8 cellular contexts compared by ENCODE assay signal in genomic region chr17:17859909-17860760, GRCh38. TPM values are rescaled to one million over a fixed set of nuclear protein-coding genes. Genes with fewer than 3 reads are reported as not detected.
DNase-seq lines count a peak whose midpoint lies in the region; ATAC-seq, FAIRE-seq and TF ChIP-seq lines count a peak whose summit lies in the region.

No MANE protein-coding gene starts in this region.

- peaks cover 10% of the 10 kb centered on the region for H3K36me3 ChIP-seq in osteoblast (ENCODE audit: insufficient read depth, low read length)

- intact Hi-C loops in activated T-helper 2 cell treated with anti-CD3 and anti-CD28 coated beads, Interferon-gamma antibody, Interleukin-2, Interleukin-4, amounts not matched to agents 10 μg/mL and 5 μg/mL and 100 μg/mL, durations not matched to agents 14 hours and 24 hours and 36 hours (cut with micrococcal nuclease) = loop anchor here (1.0 to 10.0 kb wide), 3 partner anchors 48 to 175 kb away; partner anchors contain the start of genes ATPAF2 and GID4

- TF ChIP-seq CTCF in D721Med (IDR thresholded peaks at IDR 0.05; ENCODE audit: insufficient read depth, missing control alignments) = peak; percentile 76
- peak; percentile 94 for TF ChIP-seq CTCF in osteoblast (IDR thresholded peaks at IDR 0.05; ENCODE audit: extremely low read depth, low read depth, low read length)

- H3K36me3 Mint-ChIP-seq in activated T-helper 2 cell treated with anti-CD3 and anti-CD28 coated beads, Interferon-gamma antibody, Interleukin-2, Interleukin-4, amounts not matched to agents 10 μg/mL and 5 μg/mL and 100 μg/mL, durations not matched to agents 14 hours and 24 hours and 36 hours (ENCODE audit: low read depth) = no peaks in the 10 kb centered on the region

- H3K4me1 Mint-ChIP-seq in activated T-helper 2 cell treated with anti-CD3 and anti-CD28 coated beads, Interferon-gamma antibody, Interleukin-2, Interleukin-4, amounts not matched to agents 10 μg/mL and 5 μg/mL and 100 μg/mL, durations not matched to agents 14 hours and 24 hours and 36 hours (ENCODE audit: low read depth) = peaks cover 20% of the 10 kb centered on the region

- H3K4me3 Mint-ChIP-seq in activated T-helper 2 cell treated with anti-CD3 and anti-CD28 coated beads, Interferon-gamma antibody, Interleukin-2, Interleukin-4, amounts not matched to agents 10 μg/mL and 5 μg/mL and 100 μg/mL, durations not matched to agents 14 hours and 24 hours and 36 hours (ENCODE audit: low read depth) = no peak overlapping the region

- no peaks in the 10 kb centered on the region for H3K27me3 ChIP-seq in osteoblast (ENCODE audit: insufficient read depth, low read length)

- H3K9me3 ChIP-seq in osteoblast (ENCODE audit: low read depth, low read length) = no peaks in the 10 kb centered on the region

- H3K27ac Mint-ChIP-seq in activated T-helper 2 cell treated with anti-CD3 and anti-CD28 coated beads, Interferon-gamma antibody, Interleukin-2, Interleukin-4, amounts not matched to agents 10 μg/mL and 5 μg/mL and 100 μg/mL, durations not matched to agents 14 hours and 24 hours and 36 hours = no peak overlapping the region

- H2AFZ ChIP-seq in osteoblast (ENCODE audit: low read length) = no peak overlapping the region

- no peaks in the 10 kb centered on the region for H3K79me2 ChIP-seq in osteoblast (ENCODE audit: insufficient read depth, low read length)

- no peaks in the 10 kb centered on the region for H3K27me3 Mint-ChIP-seq in activated T-helper 2 cell treated with anti-CD3 and anti-CD28 coated beads, Interferon-gamma antibody, Interleukin-2, Interleukin-4, amounts not matched to agents 10 μg/mL and 5 μg/mL and 100 μg/mL, durations not matched to agents 14 hours and 24 hours and 36 hours (ENCODE audit: low read depth)

- H4K20me1 ChIP-seq in osteoblast (ENCODE audit: insufficient read depth, low read length) = peaks cover 3% of the 10 kb centered on the region

- no peak overlapping the region for H3K4me2 ChIP-seq in osteoblast (ENCODE audit: insufficient read depth, low read length)

- FAIRE-seq in D721Med (lab: Jason Lieb, UNC) = no peak
- peak; percentile 40 for FAIRE-seq in urothelium cell line (lab: Jason Lieb, UNC)

- no peaks in the 10 kb centered on the region for H3K9me3 Mint-ChIP-seq in activated T-helper 2 cell treated with anti-CD3 and anti-CD28 coated beads, Interferon-gamma antibody, Interleukin-2, Interleukin-4, amounts not matched to agents 10 μg/mL and 5 μg/mL and 100 μg/mL, durations not matched to agents 14 hours and 24 hours and 36 hours

- H3K27ac ChIP-seq in osteoblast (ENCODE audit: low read depth, low read length) = no peak overlapping the region

- DNase-seq in D721Med (ENCODE audit: insufficient read length, low spot score) (peak; percentile 97), RKO (ENCODE audit: low spot score) (peak; percentile 53), foreskin melanocyte (peak; percentile 26), osteoblast (ENCODE audit: insufficient read length, low spot score, missing footprints) (peak; percentile 94), urothelium cell line (ENCODE audit: low spot score) (peak; percentile 83)
- peak; percentile 50 for DNase-seq in activated T-helper 2 cell treated with anti-CD3 and anti-CD28 coated beads, Interferon-gamma antibody, Interleukin-2, Interleukin-4, amounts not matched to agents 10 μg/mL and 5 μg/mL and 100 μg/mL, durations not matched to agents 14 hours and 24 hours and 36 hours (ENCODE audit: low spot score)

- ATAC-seq in HG02642 (IDR thresholded peaks at IDR 0.05; ENCODE audit: poor library complexity, unreplicated experiment) = peak; percentile 68
- no peak for ATAC-seq in GM21717 (IDR thresholded peaks at IDR 0.05; ENCODE audit: unreplicated experiment)

- H3K4me1 ChIP-seq in osteoblast (ENCODE audit: insufficient read depth, low read length) = peaks cover 16% of the 10 kb centered on the region

- no peak overlapping the region for H3K4me3 ChIP-seq in osteoblast (ENCODE audit: insufficient read depth, low read length)

RNA-seq across cellular contexts. Expression of gene SREBF1, which starts 23.3 kb away (rescaled TPM):
- 166 and 175 TPM in 2 replicates for total RNA-seq in activated T-helper 2 cell treated with anti-CD3 and anti-CD28 coated beads, Interferon-gamma antibody, Interleukin-2, Interleukin-4, amounts not matched to agents 10 μg/mL and 5 μg/mL and 100 μg/mL, durations not matched to agents 14 hours and 24 hours and 36 hours
- 115 and 133 TPM in 2 replicates for total RNA-seq in osteoblast

Comparison
In these comparisons a context has a peak if more than half of its experiments do, and no peak if none do; other contexts are left out.
1. DNase-seq: peak in every context shown above with its lines; median percentile 97 in D721Med; 94 in osteoblast; 83 in urothelium cell line; 53 in RKO; 50 in activated T-helper 2 cell treated with anti-CD3 and anti-CD28 coated beads, Interferon-gamma antibody, Interleukin-2, Interleukin-4, amounts not matched to agents 10 μg/mL and 5 μg/mL and 100 μg/mL, durations not matched to agents 14 hours and 24 hours and 36 hours; 26 in foreskin melanocyte.